ENCODE assay signal across 8 cellular contexts in the genomic region with DNA sequence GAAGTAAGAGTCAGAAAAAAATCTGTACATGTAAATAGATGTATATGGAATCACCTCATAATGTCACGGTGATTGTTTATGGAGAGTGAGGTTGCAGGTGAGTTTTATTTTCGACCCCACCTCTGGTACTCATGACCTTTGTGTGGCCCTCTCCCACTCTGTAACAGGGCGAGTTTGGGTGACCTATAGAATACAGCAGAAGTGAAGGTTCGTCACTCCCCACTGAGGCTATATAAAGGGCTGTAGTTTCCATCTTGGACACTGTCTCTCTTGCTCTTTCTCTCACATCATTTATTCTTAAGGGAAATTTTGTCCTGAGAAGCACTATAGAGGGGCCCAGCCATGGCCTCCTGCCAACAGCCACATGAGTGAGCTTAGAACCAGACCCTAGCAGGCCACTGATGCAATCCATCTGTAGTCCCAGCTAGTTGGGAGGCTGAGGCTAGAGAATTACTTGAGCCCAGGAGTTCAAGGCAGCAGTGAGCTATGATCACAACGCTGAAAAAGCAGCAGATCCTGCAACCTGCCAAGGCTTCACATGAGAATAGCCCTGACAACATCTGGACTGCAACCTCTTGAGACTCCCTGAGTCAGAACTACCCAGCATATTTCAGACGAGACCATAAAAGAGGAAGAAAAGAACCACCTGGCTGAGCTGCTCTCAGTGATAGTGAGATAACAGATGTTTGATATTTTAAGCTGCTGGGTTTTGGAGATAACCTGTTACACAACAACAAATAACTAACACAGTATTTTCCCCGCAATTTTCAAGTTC.
DNase-seq lines count a peak whose midpoint lies in the region; ATAC-seq, FAIRE-seq and TF ChIP-seq lines count a peak whose summit lies in the region.

No MANE protein-coding gene starts in this region.

- TF ChIP-seq CTCF in K562 (IDR thresholded peaks at IDR 0.05 in 2 of 3, conservative IDR thresholded peaks at IDR 0.05 in 1 of 3; ENCODE audit: insufficient read depth in 2 of 3, low read depth in 1 of 3, low read length in 3 of 3): no peak
- no peak for TF ChIP-seq CTCF in stomach (IDR thresholded peaks at IDR 0.05)

- H3K4me3 Mint-ChIP-seq in activated CD4-positive, alpha-beta T cell treated with anti-CD3 and anti-CD28 coated beads for 36 hours: no peak overlapping the region

- peak; percentile 10 for DNase-seq in GM04504 (ENCODE audit: low read depth)
- DNase-seq in K562 (ENCODE audit: extremely low read depth in 1 of 4, low spot score in 3 of 4): peak in 2 of 4 experiments; percentile 21 to 50
- DNase-seq in stimulated activated CD4-positive, alpha-beta T cell treated with anti-CD3 and anti-CD28 coated beads, Interleukin-4, amount 100 ng/mL, for 24 hours: no peak
- DNase-seq in mesendoderm: no peak
- DNase-seq in activated CD4-positive, alpha-beta T cell treated with anti-CD3 and anti-CD28 coated beads for 36 hours: no peak
- no peak for DNase-seq in stomach

- no peak overlapping the region for H2AFZ ChIP-seq in K562 (ENCODE audit: low read depth, low read length)

- H3K23ac ChIP-seq in mesendoderm (ENCODE audit: low read length): no peak overlapping the region

- TF ChIP-seq EP300 in K562 (IDR thresholded peaks at IDR 0.05; ENCODE audit: low read length): peak; percentile 68
- TF ChIP-seq EP300 in stomach (IDR thresholded peaks at IDR 0.05): no peak

- H3K27me3 ChIP-seq in K562 (ENCODE audit: control insufficient read depth in 2 of 2, insufficient read depth in 2 of 2, low read length in 2 of 2) (no peaks in the 10 kb centered on the region), mesendoderm (ENCODE audit: insufficient read depth, low read length, poor library complexity) (no peaks in the 10 kb centered on the region), stomach (no peaks in the 10 kb centered on the region)

- ATAC-seq in GM19468 (IDR thresholded peaks at IDR 0.05; ENCODE audit: extremely low read depth, unreplicated experiment): peak; percentile 80
- ATAC-seq in HG03354 (IDR thresholded peaks at IDR 0.05; ENCODE audit: poor library complexity, severe bottlenecking, unreplicated experiment): peak; percentile 71
- ATAC-seq in K562: peak; percentile 38
- no peak for ATAC-seq in activated CD4-positive, alpha-beta T cell treated with anti-CD3 and anti-CD28 coated beads for 36 hours

- H3K36me3 ChIP-seq in K562 (ENCODE audit: control insufficient read depth, insufficient read depth, low read length): no peaks in the 10 kb centered on the region
- no peaks in the 10 kb centered on the region for H3K36me3 ChIP-seq in mesendoderm (ENCODE audit: control insufficient read depth, insufficient read depth, low read length)
- no peaks in the 10 kb centered on the region for H3K36me3 ChIP-seq in stomach

- POLR2A ChIA-PET in K562 (lab: Yijun Ruan, JAX): no interaction called here
- POLR2A ChIA-PET in activated CD4-positive, alpha-beta T cell treated with anti-CD3 and anti-CD28 coated beads for 36 hours (lab: Charles Lee): no interaction called here

- no peaks in the 10 kb centered on the region for H3K9me3 Mint-ChIP-seq in activated CD4-positive, alpha-beta T cell treated with anti-CD3 and anti-CD28 coated beads for 36 hours (ENCODE audit: low read depth)

- TF ChIP-seq POLR2A in K562 (conservative IDR thresholded peaks at IDR 0.05) (no peak), stomach (IDR thresholded peaks at IDR 0.05) (no peak)

- H3K27ac ChIP-seq in K562 (ENCODE audit: extremely low read depth, low read depth, low read length): no peak overlapping the region; the same call in 2 of the 3 replicates
- no peak overlapping the region for H3K27ac ChIP-seq in mesendoderm (ENCODE audit: low read depth, low read length)
- no peak overlapping the region for H3K27ac ChIP-seq in stomach

- no peak overlapping the region for H2BK15ac ChIP-seq in mesendoderm (replicated peaks; ENCODE audit: low read depth)

- H3K36me3 Mint-ChIP-seq in activated CD4-positive, alpha-beta T cell treated with anti-CD3 and anti-CD28 coated beads for 36 hours (ENCODE audit: low read depth): no peaks in the 10 kb centered on the region

- H2AK5ac ChIP-seq in mesendoderm (ENCODE audit: low read length): no peak overlapping the region

- H3K4me2 ChIP-seq in K562 (ENCODE audit: insufficient read depth, low read length) (no peak overlapping the region; the same call in 1 of the 2 replicates), mesendoderm (ENCODE audit: low read length) (no peak overlapping the region)

- no peak overlapping the region for H3K18ac ChIP-seq in mesendoderm (ENCODE audit: low read length)

- H3K4me1 Mint-ChIP-seq in activated CD4-positive, alpha-beta T cell treated with anti-CD3 and anti-CD28 coated beads for 36 hours: peaks cover 19% of the 10 kb centered on the region

- no peaks in the 10 kb centered on the region for H3K27me3 Mint-ChIP-seq in activated CD4-positive, alpha-beta T cell treated with anti-CD3 and anti-CD28 coated beads for 36 hours

- no peak overlapping the region for H2BK5ac ChIP-seq in mesendoderm (ENCODE audit: low read length)

- WGBS in K562 (ENCODE audit: insufficient coverage, low coverage, missing lambda C conversion rate): 28% methylated on average over 7 of the region's 7 CpGs
- no CpG with 5 or more reads among the region's 7 CpGs for WGBS in mesendoderm (ENCODE audit: extremely low coverage, insufficient coverage, low lambda C conversion rate)
- WGBS in stomach, 5 donors: 50 to 63% (median 58%) methylated on average over 7 of the region's 7 CpGs

- H3K27ac Mint-ChIP-seq in activated CD4-positive, alpha-beta T cell treated with anti-CD3 and anti-CD28 coated beads for 36 hours: no peak overlapping the region

- peaks cover 6 to 26% of the 10 kb centered on the region in 2 experiments; a peak in 3 of 5 replicates for H3K4me1 ChIP-seq in K562 (replicated peaks in 1 of 2; ENCODE audit: control insufficient read depth in 2 of 2, insufficient read depth in 2 of 2, low read length in 2 of 2)
- no peaks in the 10 kb centered on the region for H3K4me1 ChIP-seq in mesendoderm (ENCODE audit: control insufficient read depth, low read depth, low read length)
- H3K4me1 ChIP-seq in stomach: peaks cover 0 to 11% (median 7%) of the 10 kb centered on the region in 4 donors

- TF ChIP-seq RAD21 in K562 (CRISPR knock-in tag; conservative IDR thresholded peaks at IDR 0.05 in 1 of 2, IDR thresholded peaks at IDR 0.05 in 1 of 2): no peak

- H3K9me1 ChIP-seq in K562 (ENCODE audit: control insufficient read depth, insufficient read depth, low read length): no peaks in the 10 kb centered on the region

- H3K79me2 ChIP-seq in K562 (ENCODE audit: control insufficient read depth, insufficient read depth, low read length): no peaks in the 10 kb centered on the region
- no peaks in the 10 kb centered on the region for H3K79me2 ChIP-seq in mesendoderm (ENCODE audit: control insufficient read depth, insufficient read depth, low read length)

- no peak overlapping the region for H3K4ac ChIP-seq in mesendoderm (ENCODE audit: low read depth, low read length)

- H4K5ac ChIP-seq in mesendoderm (ENCODE audit: low read length): no peak overlapping the region

- no peaks in the 10 kb centered on the region for H3K9me3 ChIP-seq in K562 (replicated peaks; ENCODE audit: control insufficient read depth, insufficient read depth, low read depth, low read length)
- no peaks in the 10 kb centered on the region for H3K9me3 ChIP-seq in stomach

- no peak overlapping the region for H4K8ac ChIP-seq in mesendoderm (ENCODE audit: low read depth, low read length)

- H2BK120ac ChIP-seq in mesendoderm (ENCODE audit: low read depth, low read length): no peak overlapping the region

- no peaks in the 10 kb centered on the region for H3K79me1 ChIP-seq in mesendoderm (ENCODE audit: low read length)

- in situ Hi-C loops in K562 (cut with MboI): loop anchor here (5.0 to 25.0 kb wide), 3 partner anchors 127 to 660 kb away; no protein-coding TSS in a partner anchor

- peak; percentile 29 for FAIRE-seq in K562 (lab: Jason Lieb, UNC)

- H3K4me3 ChIP-seq in K562 (no peak overlapping the region), mesendoderm (ENCODE audit: low read length) (no peak overlapping the region), stomach (no peak overlapping the region)

- no TSS peak for BruUV-seq in K562 (replicated peaks; lab: Mats Ljungman, UMichigan)

- H3K56ac ChIP-seq in mesendoderm (ENCODE audit: low read length): no peak overlapping the region

- CTCF ChIA-PET in K562 (lab: Yijun Ruan, JAX; ENCODE audit: low intra/inter-chr PET ratio): no interaction called here
- CTCF ChIA-PET in activated CD4-positive, alpha-beta T cell treated with anti-CD3 and anti-CD28 coated beads for 36 hours (lab: Charles Lee): interaction anchor here (0.8 to 4.8 kb wide), 7 partner anchors 10 to 411 kb away, joined by 3 to 42 read pairs (median 3); no protein-coding TSS in a partner anchor

- no peak overlapping the region for H3K9ac ChIP-seq in K562 (ENCODE audit: insufficient read depth in 1 of 2, low read depth in 2 of 2, low read length in 2 of 2)
- H3K9ac ChIP-seq in mesendoderm (ENCODE audit: low read length): no peak overlapping the region

- no peaks in the 10 kb centered on the region for H4K20me1 ChIP-seq in K562 (replicated peaks; ENCODE audit: control insufficient read depth, insufficient read depth, low read length)

- intact Hi-C loops in K562 (cut with micrococcal nuclease): no loop called here
- intact Hi-C loops in activated CD4-positive, alpha-beta T cell treated with anti-CD3 and anti-CD28 coated beads for 36 hours (cut with DNase I, micrococcal nuclease): loop anchor here (5.0 kb wide), 3 partner anchors 272 to 637 kb away; a partner anchor contains a TSS
- intact Hi-C loops in stomach (cut with DNase I; ENCODE audit: low total_unique reads): loop anchor here (5.0 kb wide), 1 partner anchor 127 kb away; no protein-coding TSS in a partner anchor

TF ChIP-seq in K562, 482 proteins besides CTCF, POLR2A, EP300 and RAD21 (continues in another document):
- TF ChIP-seq ZNF695 (CRISPR knock-in tag; IDR thresholded peaks at IDR 0.05): no peak
- TF ChIP-seq CBFA2T3 (IDR thresholded peaks at IDR 0.05): peak; percentile 89
- TF ChIP-seq GATAD2A (IDR thresholded peaks at IDR 0.05): no peak
- no peak for TF ChIP-seq RBFOX2 (IDR thresholded peaks at IDR 0.05; ENCODE audit: low read depth, low read length)
- TF ChIP-seq NBN (IDR thresholded peaks at IDR 0.05; ENCODE audit: low read depth): no peak
- TF ChIP-seq POLR3G (IDR thresholded peaks at IDR 0.05; ENCODE audit: extremely low read depth, insufficient read length, insufficient replicate concordance): no peak
- peak; percentile 70; the same call in 1 of the 2 replicates for TF ChIP-seq SMARCE1 (IDR thresholded peaks at IDR 0.05)
- no peak for TF ChIP-seq SMAD3 (CRISPR knock-in tag; conservative IDR thresholded peaks at IDR 0.05)
- TF ChIP-seq MAFG (tag; conservative IDR thresholded peaks at IDR 0.05): peak; percentile 35; the same call in 1 of the 2 replicates
